8 cellular contexts compared by ENCODE assay signal in the genomic region with DNA sequence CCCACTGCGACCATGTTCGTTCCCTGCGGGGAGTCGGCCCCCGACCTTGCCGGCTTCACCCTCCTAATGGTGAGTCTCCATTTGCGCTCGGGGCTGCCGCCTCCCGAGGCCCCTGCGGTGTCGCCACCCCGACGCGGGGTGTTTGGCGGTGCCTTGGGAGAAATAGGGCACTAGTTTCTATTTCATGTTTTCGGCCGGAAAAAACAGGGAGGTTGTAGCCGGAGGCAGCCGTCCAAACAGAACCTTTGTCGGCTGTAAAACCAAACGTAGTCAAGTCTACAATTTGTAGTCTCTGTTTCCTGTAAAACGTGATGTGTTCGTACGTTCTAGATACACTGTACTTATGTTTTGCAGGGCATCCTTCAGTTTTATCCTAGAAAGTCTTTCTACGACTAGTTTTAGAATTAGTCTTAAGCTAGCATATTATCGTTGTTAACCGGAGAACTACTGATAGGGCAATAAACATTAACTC. TPM values are rescaled to one million over a fixed set of nuclear protein-coding genes. Genes with fewer than 3 reads are reported as not detected.
DNase-seq lines count a peak whose midpoint lies in the region; TF ChIP-seq lines count a peak whose summit lies in the region.

No MANE protein-coding gene starts in this region.

- no peak overlapping the region for H3K23ac ChIP-seq in trophoblast cell (ENCODE audit: low read length)

- TF ChIP-seq CTCF in OCI-LY3 (IDR thresholded peaks at IDR 0.05; ENCODE audit: low read depth, low read length) (no peak), epithelial cell of proximal tubule (conservative IDR thresholded peaks at IDR 0.05; ENCODE audit: low read depth, low read length) (no peak)

- CTCF ChIA-PET in activated CD4-positive, alpha-beta T cell treated with anti-CD3 and anti-CD28 coated beads, Interleukin-2, amount 10 ng/mL, durations not matched to agents 7 days and 5 days (lab: Charles Lee): interaction anchor here (0.7 to 2.8 kb wide), 3 partner anchors 11 to 21 kb away, joined by 3 to 13 read pairs (median 5); no protein-coding TSS in a partner anchor

- H2AK5ac ChIP-seq in trophoblast cell (ENCODE audit: low read length): peak overlapping the region; percentile 95

- WGBS in trophoblast cell (ENCODE audit: extremely low coverage, insufficient coverage, insufficient read length): no CpG with 5 or more reads among the region's 28 CpGs

- H3K79me2 ChIP-seq in OCI-LY3 (ENCODE audit: low read length) (peaks cover 72% of the 10 kb centered on the region), trophoblast cell (ENCODE audit: control insufficient read depth, insufficient read depth, low read length, poor library complexity) (peaks cover 13% of the 10 kb centered on the region)

- H3K9me3 Mint-ChIP-seq in activated CD4-positive, alpha-beta T cell treated with anti-CD3 and anti-CD28 coated beads, Interleukin-2, amount 10 ng/mL, durations not matched to agents 7 days and 5 days: no peaks in the 10 kb centered on the region

- peak overlapping the region; percentile 99 for H3K14ac ChIP-seq in trophoblast cell (ENCODE audit: low read length)

- peak overlapping the region; percentile 99 for H3K18ac ChIP-seq in trophoblast cell (ENCODE audit: low read length)

- H3K4me1 ChIP-seq in OCI-LY3 (ENCODE audit: low read length) (peaks cover 24% of the 10 kb centered on the region), trophoblast cell (ENCODE audit: control insufficient read depth in 1 of 2, insufficient read depth in 2 of 2, low read length in 2 of 2) (peaks cover 5 to 7% of the 10 kb centered on the region in 2 experiments)

- peak overlapping the region; percentile 100 for H2BK120ac ChIP-seq in trophoblast cell (ENCODE audit: insufficient read depth, low read length, poor library complexity)

- H3K9ac ChIP-seq in OCI-LY3 (ENCODE audit: low read length) (peak overlapping the region; percentile 88), trophoblast cell (ENCODE audit: low read length) (peak overlapping the region; percentile 96)

- POLR2A ChIA-PET in activated CD4-positive, alpha-beta T cell treated with anti-CD3 and anti-CD28 coated beads, Interleukin-2, amount 10 ng/mL, durations not matched to agents 7 days and 5 days (lab: Charles Lee): no interaction called here

- H2BK12ac ChIP-seq in trophoblast cell (ENCODE audit: low read length): peak overlapping the region; percentile 66

- peak overlapping the region; percentile 99 for H4K91ac ChIP-seq in trophoblast cell (ENCODE audit: low read depth, low read length)

- H3K4me3 Mint-ChIP-seq in activated CD4-positive, alpha-beta T cell treated with anti-CD3 and anti-CD28 coated beads, Interleukin-2, amount 10 ng/mL, durations not matched to agents 7 days and 5 days: peak overlapping the region; percentile 93

- peak overlapping the region; percentile 72 for H3K4me2 ChIP-seq in OCI-LY3 (ENCODE audit: low read length)
- peak overlapping the region; percentile 84 for H3K4me2 ChIP-seq in trophoblast cell (ENCODE audit: low read length)

- H2BK5ac ChIP-seq in trophoblast cell (ENCODE audit: low read depth, low read length, poor library complexity): peak overlapping the region; percentile 100

- peaks cover 8% of the 10 kb centered on the region; the same call in 1 of the 2 replicates for H4K20me1 ChIP-seq in OCI-LY3 (ENCODE audit: insufficient read depth, low read length)

- H3K36me3 ChIP-seq in OCI-LY3 (replicated peaks; ENCODE audit: low read depth, low read length) (peaks cover 30% of the 10 kb centered on the region), trophoblast cell (ENCODE audit: control insufficient read depth in 1 of 2, insufficient read depth in 2 of 2, low read length in 2 of 2) (peaks cover 7% of the 10 kb centered on the region in 2 experiments)

- peaks cover 49% of the 10 kb centered on the region for H3K36me3 Mint-ChIP-seq in activated CD4-positive, alpha-beta T cell treated with anti-CD3 and anti-CD28 coated beads, Interleukin-2, amount 10 ng/mL, durations not matched to agents 7 days and 5 days (ENCODE audit: low read depth)

- H2AFZ ChIP-seq in OCI-LY3 (ENCODE audit: low read depth, low read length) (peak overlapping the region; percentile 89), trophoblast cell (ENCODE audit: insufficient read depth, low read length, poor library complexity) (peak overlapping the region; percentile 64)

- no peaks in the 10 kb centered on the region for H3K27me3 ChIP-seq in OCI-LY3 (ENCODE audit: low read depth, low read length)
- H3K27me3 ChIP-seq in trophoblast cell (ENCODE audit: insufficient read depth, low read length): no peaks in the 10 kb centered on the region

- H4K8ac ChIP-seq in trophoblast cell (ENCODE audit: low read depth, low read length): peak overlapping the region; percentile 100

- no peaks in the 10 kb centered on the region for H3K27me3 Mint-ChIP-seq in activated CD4-positive, alpha-beta T cell treated with anti-CD3 and anti-CD28 coated beads, Interleukin-2, amount 10 ng/mL, durations not matched to agents 7 days and 5 days

- H3K27ac Mint-ChIP-seq in activated CD4-positive, alpha-beta T cell treated with anti-CD3 and anti-CD28 coated beads, Interleukin-2, amount 10 ng/mL, durations not matched to agents 7 days and 5 days: peak overlapping the region; percentile 100

- H3K9me3 ChIP-seq in OCI-LY3 (ENCODE audit: insufficient read depth, low read length) (no peaks in the 10 kb centered on the region), trophoblast cell (ENCODE audit: insufficient read depth, low read depth, low read length) (no peaks in the 10 kb centered on the region)

- H3K27ac ChIP-seq in OCI-LY3 (ENCODE audit: low read length): peak overlapping the region; percentile 77
- H3K27ac ChIP-seq in trophoblast cell (ENCODE audit: low read depth, low read length): peak overlapping the region; percentile 50

- intact Hi-C loops in posterior cingulate gyrus (cut with DNase I): loop anchor here (5.0 kb wide), 2 partner anchors 179 to 311 kb away; partner anchors contain the start of gene PTPN2

- H3K79me1 ChIP-seq in trophoblast cell (ENCODE audit: low read length): peaks cover 10% of the 10 kb centered on the region

- H3K4me1 Mint-ChIP-seq in activated CD4-positive, alpha-beta T cell treated with anti-CD3 and anti-CD28 coated beads, Interleukin-2, amount 10 ng/mL, durations not matched to agents 7 days and 5 days: peaks cover 46% of the 10 kb centered on the region

- H3K4ac ChIP-seq in trophoblast cell (ENCODE audit: low read depth, low read length): peak overlapping the region; percentile 99

- H3K4me3 ChIP-seq in OCI-LY3 (ENCODE audit: low read length): peak overlapping the region; percentile 85
- peak overlapping the region; percentile 97 for H3K4me3 ChIP-seq in epithelial cell of proximal tubule (ENCODE audit: low read depth, low read length)
- H3K4me3 ChIP-seq in trophoblast cell (ENCODE audit: low read depth, low read length): peak overlapping the region; percentile 93

- no peak for DNase-seq in activated CD4-positive, alpha-beta T cell treated with anti-CD3 and anti-CD28 coated beads, Interleukin-2, amount 10 ng/mL, durations not matched to agents 7 days and 5 days
- DNase-seq in activated CD4-positive, alpha-beta T cell treated with anti-CD3 and anti-CD28 coated beads for 48 hours: no peak
- DNase-seq in epithelial cell of proximal tubule (ENCODE audit: low read depth) (no peak), trophoblast cell (no peak), posterior cingulate gyrus (no peak), NAMALWA (ENCODE audit: low spot score) (no peak), middle frontal gyrus (ENCODE audit: extremely low spot score, low spot score) (no peak)

- H4K12ac ChIP-seq in trophoblast cell (ENCODE audit: low read depth, low read length): peak overlapping the region; percentile 100

RNA-seq across cellular contexts. Expression of gene PSMG2, which starts 0.3 kb away (rescaled TPM):
- total RNA-seq in activated CD4-positive, alpha-beta T cell treated with anti-CD3 and anti-CD28 coated beads, Interleukin-2, amount 10 ng/mL, durations not matched to agents 7 days and 5 days: 100 to 1,000 TPM; 112 to 133 TPM
- total RNA-seq in epithelial cell of proximal tubule: 94.2 and 96.5 TPM in 2 replicates
- 73.6 and 74.2 TPM in 2 replicates for polyA plus RNA-seq in trophoblast cell (2013)

RNA-seq across cellular contexts. Expression of gene CEP76, which starts 0.6 kb away (rescaled TPM):
- total RNA-seq in activated CD4-positive, alpha-beta T cell treated with anti-CD3 and anti-CD28 coated beads, Interleukin-2, amount 10 ng/mL, durations not matched to agents 7 days and 5 days: 10 to 100 TPM; 16.2 to 19.2 TPM
- total RNA-seq in epithelial cell of proximal tubule: 9.5 and 21.2 TPM in 2 replicates
- polyA plus RNA-seq in trophoblast cell (2013): 8.5 and 9.3 TPM in 2 replicates

RNA-seq across cellular contexts. Expression of gene SPIRE1, which starts 45.2 kb away (rescaled TPM):
- 1 to 10 TPM; 1.3 to 2.9 TPM for total RNA-seq in activated CD4-positive, alpha-beta T cell treated with anti-CD3 and anti-CD28 coated beads, Interleukin-2, amount 10 ng/mL, durations not matched to agents 7 days and 5 days
- 20.7 and 22.8 TPM in 2 replicates for total RNA-seq in epithelial cell of proximal tubule
- 6.9 and 7.3 TPM in 2 replicates for polyA plus RNA-seq in trophoblast cell (2013)
